In the genomic region with DNA sequence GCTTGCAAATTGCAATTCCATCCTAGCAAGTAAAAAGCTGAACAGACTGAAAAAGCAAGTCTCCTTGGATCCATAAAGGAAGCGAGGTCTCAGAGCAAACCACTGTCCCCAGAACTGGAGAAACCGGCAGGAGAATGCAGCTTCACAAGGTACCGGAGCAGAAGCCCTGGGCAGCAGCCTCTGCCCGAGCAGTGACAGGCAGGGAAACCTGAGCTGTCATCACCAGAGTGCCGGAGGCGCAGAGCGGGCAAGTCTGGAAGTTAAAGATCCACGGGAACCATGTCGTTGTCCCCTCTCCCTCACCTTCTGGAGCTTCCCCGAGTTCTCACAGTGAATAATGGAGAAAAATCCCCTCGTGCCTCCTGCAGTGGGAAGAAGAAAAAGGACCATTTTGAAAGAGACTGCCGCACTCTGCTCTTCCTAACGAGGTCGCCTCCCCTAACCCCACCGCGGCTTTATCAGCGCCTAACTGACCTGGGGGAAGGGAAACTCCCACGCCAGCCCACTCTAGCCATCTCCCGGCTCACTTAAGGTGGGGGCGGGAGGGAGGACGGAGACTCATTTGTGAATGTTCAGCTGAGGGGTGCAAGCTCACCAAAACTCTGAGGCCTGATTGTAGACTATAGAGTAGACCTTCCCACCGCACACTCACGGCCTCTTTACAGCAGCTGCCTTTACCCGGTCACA, we compare ENCODE assay signal across 1 cellular context.
TF ChIP-seq lines count a peak whose summit lies in the region.

No MANE protein-coding gene starts in this region.

TF ChIP-seq in K562, 482 proteins besides CTCF, POLR2A, EP300 and RAD21 (continued from another document and continues in another):
- TF ChIP-seq CCAR2 (IDR thresholded peaks at IDR 0.05; ENCODE audit: low read depth, low read length) (no peak), KHSRP (IDR thresholded peaks at IDR 0.05) (no peak), JUND (IDR thresholded peaks at IDR 0.05; ENCODE audit: borderline replicate concordance, low read depth, low read length) (no peak), JUND (tag; IDR thresholded peaks at IDR 0.05; ENCODE audit: borderline replicate concordance, low read depth, low read length) (no peak), RFX1 (IDR thresholded peaks at IDR 0.05) (no peak), YBX1 (IDR thresholded peaks at IDR 0.05) (no peak), HNRNPH1 (optimal IDR thresholded peaks at IDR 0.05; ENCODE audit: low read depth, low read length) (no peak), NFYB (IDR thresholded peaks at IDR 0.05; ENCODE audit: extremely low read depth, insufficient read length) (no peak), NCOR1 (IDR thresholded peaks at IDR 0.05) (peak; percentile 45), POLR2AphosphoS5 (IDR thresholded peaks at IDR 0.05; ENCODE audit: control insufficient read depth, insufficient read depth, low read depth, low read length) (peak; percentile 50; the same call in 1 of the 2 replicates), ZNF316 (IDR thresholded peaks at IDR 0.05) (no peak), ZNF3 (CRISPR knock-in tag; IDR thresholded peaks at IDR 0.05) (no peak), MED1 (CRISPR knock-in tag; IDR thresholded peaks at IDR 0.05; ENCODE audit: borderline replicate concordance) (no peak), GATAD2B (IDR thresholded peaks at IDR 0.05; ENCODE audit: borderline replicate concordance) (no peak; the same call in 1 of the 2 replicates), IRF2 (CRISPR knock-in tag; IDR thresholded peaks at IDR 0.05) (no peak), CTBP1 (IDR thresholded peaks at IDR 0.05; ENCODE audit: borderline replicate concordance) (peak; percentile 68; the same call in 1 of the 2 replicates), ZNF143 (CRISPR knock-in tag; IDR thresholded peaks at IDR 0.05) (no peak), EZH2 (IDR thresholded peaks at IDR 0.05; ENCODE audit: borderline replicate concordance, low read depth, low read length) (no peak), DIDO1 (tag; IDR thresholded peaks at IDR 0.05; ENCODE audit: low read depth) (no peak), MEIS2 (IDR thresholded peaks at IDR 0.05; ENCODE audit: partially characterized antibody) (no peak)
- TF ChIP-seq, protein P1, sequence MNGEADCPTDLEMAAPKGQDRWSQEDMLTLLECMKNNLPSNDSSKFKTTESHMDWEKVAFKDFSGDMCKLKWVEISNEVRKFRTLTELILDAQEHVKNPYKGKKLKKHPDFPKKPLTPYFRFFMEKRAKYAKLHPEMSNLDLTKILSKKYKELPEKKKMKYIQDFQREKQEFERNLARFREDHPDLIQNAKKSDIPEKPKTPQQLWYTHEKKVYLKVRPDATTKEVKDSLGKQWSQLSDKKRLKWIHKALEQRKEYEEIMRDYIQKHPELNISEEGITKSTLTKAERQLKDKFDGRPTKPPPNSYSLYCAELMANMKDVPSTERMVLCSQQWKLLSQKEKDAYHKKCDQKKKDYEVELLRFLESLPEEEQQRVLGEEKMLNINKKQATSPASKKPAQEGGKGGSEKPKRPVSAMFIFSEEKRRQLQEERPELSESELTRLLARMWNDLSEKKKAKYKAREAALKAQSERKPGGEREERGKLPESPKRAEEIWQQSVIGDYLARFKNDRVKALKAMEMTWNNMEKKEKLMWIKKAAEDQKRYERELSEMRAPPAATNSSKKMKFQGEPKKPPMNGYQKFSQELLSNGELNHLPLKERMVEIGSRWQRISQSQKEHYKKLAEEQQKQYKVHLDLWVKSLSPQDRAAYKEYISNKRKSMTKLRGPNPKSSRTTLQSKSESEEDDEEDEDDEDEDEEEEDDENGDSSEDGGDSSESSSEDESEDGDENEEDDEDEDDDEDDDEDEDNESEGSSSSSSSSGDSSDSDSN (IDR thresholded peaks at IDR 0.05; ENCODE audit: borderline replicate concordance in 1 of 2, low read depth in 2 of 2, low read length in 2 of 2), result peak in 1 of 2 experiments; percentile 35; a peak in 1 of 4 replicates
- TF ChIP-seq, protein P2, sequence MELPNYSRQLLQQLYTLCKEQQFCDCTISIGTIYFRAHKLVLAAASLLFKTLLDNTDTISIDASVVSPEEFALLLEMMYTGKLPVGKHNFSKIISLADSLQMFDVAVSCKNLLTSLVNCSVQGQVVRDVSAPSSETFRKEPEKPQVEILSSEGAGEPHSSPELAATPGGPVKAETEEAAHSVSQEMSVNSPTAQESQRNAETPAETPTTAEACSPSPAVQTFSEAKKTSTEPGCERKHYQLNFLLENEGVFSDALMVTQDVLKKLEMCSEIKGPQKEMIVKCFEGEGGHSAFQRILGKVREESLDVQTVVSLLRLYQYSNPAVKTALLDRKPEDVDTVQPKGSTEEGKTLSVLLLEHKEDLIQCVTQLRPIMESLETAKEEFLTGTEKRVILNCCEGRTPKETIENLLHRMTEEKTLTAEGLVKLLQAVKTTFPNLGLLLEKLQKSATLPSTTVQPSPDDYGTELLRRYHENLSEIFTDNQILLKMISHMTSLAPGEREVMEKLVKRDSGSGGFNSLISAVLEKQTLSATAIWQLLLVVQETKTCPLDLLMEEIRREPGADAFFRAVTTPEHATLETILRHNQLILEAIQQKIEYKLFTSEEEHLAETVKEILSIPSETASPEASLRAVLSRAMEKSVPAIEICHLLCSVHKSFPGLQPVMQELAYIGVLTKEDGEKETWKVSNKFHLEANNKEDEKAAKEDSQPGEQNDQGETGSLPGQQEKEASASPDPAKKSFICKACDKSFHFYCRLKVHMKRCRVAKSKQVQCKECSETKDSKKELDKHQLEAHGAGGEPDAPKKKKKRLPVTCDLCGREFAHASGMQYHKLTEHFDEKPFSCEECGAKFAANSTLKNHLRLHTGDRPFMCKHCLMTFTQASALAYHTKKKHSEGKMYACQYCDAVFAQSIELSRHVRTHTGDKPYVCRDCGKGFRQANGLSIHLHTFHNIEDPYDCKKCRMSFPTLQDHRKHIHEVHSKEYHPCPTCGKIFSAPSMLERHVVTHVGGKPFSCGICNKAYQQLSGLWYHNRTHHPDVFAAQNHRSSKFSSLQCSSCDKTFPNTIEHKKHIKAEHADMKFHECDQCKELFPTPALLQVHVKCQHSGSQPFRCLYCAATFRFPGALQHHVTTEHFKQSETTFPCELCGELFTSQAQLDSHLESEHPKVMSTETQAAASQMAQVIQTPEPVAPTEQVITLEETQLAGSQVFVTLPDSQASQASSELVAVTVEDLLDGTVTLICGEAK (IDR thresholded peaks at IDR 0.05), result no peak
- TF ChIP-seq, protein P2 (CRISPR knock-in tag; IDR thresholded peaks at IDR 0.05), result no peak
- TF ChIP-seq, protein P3, sequence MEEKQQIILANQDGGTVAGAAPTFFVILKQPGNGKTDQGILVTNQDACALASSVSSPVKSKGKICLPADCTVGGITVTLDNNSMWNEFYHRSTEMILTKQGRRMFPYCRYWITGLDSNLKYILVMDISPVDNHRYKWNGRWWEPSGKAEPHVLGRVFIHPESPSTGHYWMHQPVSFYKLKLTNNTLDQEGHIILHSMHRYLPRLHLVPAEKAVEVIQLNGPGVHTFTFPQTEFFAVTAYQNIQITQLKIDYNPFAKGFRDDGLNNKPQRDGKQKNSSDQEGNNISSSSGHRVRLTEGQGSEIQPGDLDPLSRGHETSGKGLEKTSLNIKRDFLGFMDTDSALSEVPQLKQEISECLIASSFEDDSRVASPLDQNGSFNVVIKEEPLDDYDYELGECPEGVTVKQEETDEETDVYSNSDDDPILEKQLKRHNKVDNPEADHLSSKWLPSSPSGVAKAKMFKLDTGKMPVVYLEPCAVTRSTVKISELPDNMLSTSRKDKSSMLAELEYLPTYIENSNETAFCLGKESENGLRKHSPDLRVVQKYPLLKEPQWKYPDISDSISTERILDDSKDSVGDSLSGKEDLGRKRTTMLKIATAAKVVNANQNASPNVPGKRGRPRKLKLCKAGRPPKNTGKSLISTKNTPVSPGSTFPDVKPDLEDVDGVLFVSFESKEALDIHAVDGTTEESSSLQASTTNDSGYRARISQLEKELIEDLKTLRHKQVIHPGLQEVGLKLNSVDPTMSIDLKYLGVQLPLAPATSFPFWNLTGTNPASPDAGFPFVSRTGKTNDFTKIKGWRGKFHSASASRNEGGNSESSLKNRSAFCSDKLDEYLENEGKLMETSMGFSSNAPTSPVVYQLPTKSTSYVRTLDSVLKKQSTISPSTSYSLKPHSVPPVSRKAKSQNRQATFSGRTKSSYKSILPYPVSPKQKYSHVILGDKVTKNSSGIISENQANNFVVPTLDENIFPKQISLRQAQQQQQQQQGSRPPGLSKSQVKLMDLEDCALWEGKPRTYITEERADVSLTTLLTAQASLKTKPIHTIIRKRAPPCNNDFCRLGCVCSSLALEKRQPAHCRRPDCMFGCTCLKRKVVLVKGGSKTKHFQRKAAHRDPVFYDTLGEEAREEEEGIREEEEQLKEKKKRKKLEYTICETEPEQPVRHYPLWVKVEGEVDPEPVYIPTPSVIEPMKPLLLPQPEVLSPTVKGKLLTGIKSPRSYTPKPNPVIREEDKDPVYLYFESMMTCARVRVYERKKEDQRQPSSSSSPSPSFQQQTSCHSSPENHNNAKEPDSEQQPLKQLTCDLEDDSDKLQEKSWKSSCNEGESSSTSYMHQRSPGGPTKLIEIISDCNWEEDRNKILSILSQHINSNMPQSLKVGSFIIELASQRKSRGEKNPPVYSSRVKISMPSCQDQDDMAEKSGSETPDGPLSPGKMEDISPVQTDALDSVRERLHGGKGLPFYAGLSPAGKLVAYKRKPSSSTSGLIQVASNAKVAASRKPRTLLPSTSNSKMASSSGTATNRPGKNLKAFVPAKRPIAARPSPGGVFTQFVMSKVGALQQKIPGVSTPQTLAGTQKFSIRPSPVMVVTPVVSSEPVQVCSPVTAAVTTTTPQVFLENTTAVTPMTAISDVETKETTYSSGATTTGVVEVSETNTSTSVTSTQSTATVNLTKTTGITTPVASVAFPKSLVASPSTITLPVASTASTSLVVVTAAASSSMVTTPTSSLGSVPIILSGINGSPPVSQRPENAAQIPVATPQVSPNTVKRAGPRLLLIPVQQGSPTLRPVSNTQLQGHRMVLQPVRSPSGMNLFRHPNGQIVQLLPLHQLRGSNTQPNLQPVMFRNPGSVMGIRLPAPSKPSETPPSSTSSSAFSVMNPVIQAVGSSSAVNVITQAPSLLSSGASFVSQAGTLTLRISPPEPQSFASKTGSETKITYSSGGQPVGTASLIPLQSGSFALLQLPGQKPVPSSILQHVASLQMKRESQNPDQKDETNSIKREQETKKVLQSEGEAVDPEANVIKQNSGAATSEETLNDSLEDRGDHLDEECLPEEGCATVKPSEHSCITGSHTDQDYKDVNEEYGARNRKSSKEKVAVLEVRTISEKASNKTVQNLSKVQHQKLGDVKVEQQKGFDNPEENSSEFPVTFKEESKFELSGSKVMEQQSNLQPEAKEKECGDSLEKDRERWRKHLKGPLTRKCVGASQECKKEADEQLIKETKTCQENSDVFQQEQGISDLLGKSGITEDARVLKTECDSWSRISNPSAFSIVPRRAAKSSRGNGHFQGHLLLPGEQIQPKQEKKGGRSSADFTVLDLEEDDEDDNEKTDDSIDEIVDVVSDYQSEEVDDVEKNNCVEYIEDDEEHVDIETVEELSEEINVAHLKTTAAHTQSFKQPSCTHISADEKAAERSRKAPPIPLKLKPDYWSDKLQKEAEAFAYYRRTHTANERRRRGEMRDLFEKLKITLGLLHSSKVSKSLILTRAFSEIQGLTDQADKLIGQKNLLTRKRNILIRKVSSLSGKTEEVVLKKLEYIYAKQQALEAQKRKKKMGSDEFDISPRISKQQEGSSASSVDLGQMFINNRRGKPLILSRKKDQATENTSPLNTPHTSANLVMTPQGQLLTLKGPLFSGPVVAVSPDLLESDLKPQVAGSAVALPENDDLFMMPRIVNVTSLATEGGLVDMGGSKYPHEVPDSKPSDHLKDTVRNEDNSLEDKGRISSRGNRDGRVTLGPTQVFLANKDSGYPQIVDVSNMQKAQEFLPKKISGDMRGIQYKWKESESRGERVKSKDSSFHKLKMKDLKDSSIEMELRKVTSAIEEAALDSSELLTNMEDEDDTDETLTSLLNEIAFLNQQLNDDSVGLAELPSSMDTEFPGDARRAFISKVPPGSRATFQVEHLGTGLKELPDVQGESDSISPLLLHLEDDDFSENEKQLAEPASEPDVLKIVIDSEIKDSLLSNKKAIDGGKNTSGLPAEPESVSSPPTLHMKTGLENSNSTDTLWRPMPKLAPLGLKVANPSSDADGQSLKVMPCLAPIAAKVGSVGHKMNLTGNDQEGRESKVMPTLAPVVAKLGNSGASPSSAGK (IDR thresholded peaks at IDR 0.05), result no peak
- TF ChIP-seq, protein P4, sequence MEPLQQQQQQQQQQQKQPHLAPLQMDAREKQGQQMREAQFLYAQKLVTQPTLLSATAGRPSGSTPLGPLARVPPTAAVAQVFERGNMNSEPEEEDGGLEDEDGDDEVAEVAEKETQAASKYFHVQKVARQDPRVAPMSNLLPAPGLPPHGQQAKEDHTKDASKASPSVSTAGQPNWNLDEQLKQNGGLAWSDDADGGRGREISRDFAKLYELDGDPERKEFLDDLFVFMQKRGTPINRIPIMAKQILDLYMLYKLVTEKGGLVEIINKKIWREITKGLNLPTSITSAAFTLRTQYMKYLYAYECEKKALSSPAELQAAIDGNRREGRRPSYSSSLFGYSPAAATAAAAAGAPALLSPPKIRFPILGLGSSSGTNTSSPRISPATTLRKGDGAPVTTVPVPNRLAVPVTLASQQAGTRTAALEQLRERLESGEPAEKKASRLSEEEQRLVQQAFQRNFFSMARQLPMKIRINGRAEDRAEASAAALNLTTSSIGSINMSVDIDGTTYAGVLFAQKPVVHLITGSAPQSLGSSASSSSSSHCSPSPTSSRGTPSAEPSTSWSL (CRISPR knock-in tag; IDR thresholded peaks at IDR 0.05; ENCODE audit: borderline replicate concordance), result no peak
- TF ChIP-seq, protein P5, sequence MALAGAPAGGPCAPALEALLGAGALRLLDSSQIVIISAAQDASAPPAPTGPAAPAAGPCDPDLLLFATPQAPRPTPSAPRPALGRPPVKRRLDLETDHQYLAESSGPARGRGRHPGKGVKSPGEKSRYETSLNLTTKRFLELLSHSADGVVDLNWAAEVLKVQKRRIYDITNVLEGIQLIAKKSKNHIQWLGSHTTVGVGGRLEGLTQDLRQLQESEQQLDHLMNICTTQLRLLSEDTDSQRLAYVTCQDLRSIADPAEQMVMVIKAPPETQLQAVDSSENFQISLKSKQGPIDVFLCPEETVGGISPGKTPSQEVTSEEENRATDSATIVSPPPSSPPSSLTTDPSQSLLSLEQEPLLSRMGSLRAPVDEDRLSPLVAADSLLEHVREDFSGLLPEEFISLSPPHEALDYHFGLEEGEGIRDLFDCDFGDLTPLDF (CRISPR knock-in tag; IDR thresholded peaks at IDR 0.05), result no peak
